ENCODE assay signal across 13 cellular contexts in genomic region chr11:83004855-83005556, GRCh38.
A peak's percentile ranks its signal among the peaks of the same experiment; 100 is the strongest.
DNase-seq lines count a peak whose midpoint lies in the region; ATAC-seq and TF ChIP-seq lines count a peak whose summit lies in the region.
"Had no signal": no experiment of that assay in that cellular context is flagged by ENCODE, and none has a peak within 500 bp of the region (broad histone marks: within the 10 kb centered on the region; RNA-seq: fewer than 3 reads in every experiment).

No MANE protein-coding gene starts in this region.

- peaks cover 0 to 10% of the 10 kb centered on the region in 2 donors for H3K4me1 ChIP-seq in aorta (ENCODE audit: control insufficient read depth in 1 of 2, insufficient read depth in 2 of 2, low read length in 2 of 2)

- peak; percentile 28 for ATAC-seq in GM18511 (IDR thresholded peaks at IDR 0.05; ENCODE audit: unreplicated experiment)
- ATAC-seq in aorta (ENCODE audit: low FRiP score), result no peak

- peaks cover 0 to 2% of the 10 kb centered on the region in 2 donors for H3K36me3 ChIP-seq in aorta (ENCODE audit: control insufficient read depth in 1 of 2, insufficient read depth in 2 of 2, low read length in 1 of 2)

- intact Hi-C loops in aorta (cut with DNase I), result no loop called here

- 93 to 96% methylated on average over 2 of the region's 2 CpGs for WGBS in aorta, 2 donors

- H3K27me3 ChIP-seq in aorta (ENCODE audit: control insufficient read depth in 1 of 2, insufficient read depth in 2 of 2, low read length in 1 of 2), result no peaks in the 10 kb centered on the region

- no peak overlapping the region for H3K4me3 ChIP-seq in epithelial cell of esophagus (ENCODE audit: low read length)
- H3K4me3 ChIP-seq in aorta (ENCODE audit: low read length in 2 of 2), result no peak overlapping the region

- no peaks in the 10 kb centered on the region for H3K9me3 ChIP-seq in aorta (ENCODE audit: control insufficient read depth, low read length)

- DNase-seq in Daoy (ENCODE audit: low read depth) (peak; percentile 19), NCI-H748 (lab: John Stamatoyannopoulos, UW; ENCODE audit: unreplicated experiment) (peak; percentile 72), epithelial cell of esophagus (ENCODE audit: low read depth) (peak; percentile 43), germinal center (ENCODE audit: low spot score) (no peak), RPMI8226 (no peak), aorta (no peak)
- DNase-seq: anterior cingulate cortex; hypothalamus; NCI-H1694; NCI-H524; retina; stimulated activated naive CD4-positive, alpha-beta T cell treated with Interleukin-2 at 50 U/mL for 16 hours had no signal

- H3K27ac ChIP-seq in aorta (ENCODE audit: low read depth in 1 of 2, low read length in 2 of 2), result no peak overlapping the region

- TF ChIP-seq CTCF in epithelial cell of esophagus (IDR thresholded peaks at IDR 0.05; ENCODE audit: insufficient read depth, low read depth, low read length, missing control alignments), result no peak

Comparison
In these comparisons a context has a peak if more than half of its experiments do, and no peak if none do; other contexts are left out.
1. DNase-seq: peak in Daoy (single experiment), NCI-H748 (single experiment) and epithelial cell of esophagus (single experiment); none in germinal center (single experiment), RPMI8226 (single experiment) and aorta (0 of 2).